9 cellular contexts compared by ENCODE assay signal in genomic region chr12:5988659-5989116, GRCh38. TPM values are rescaled to one million over a fixed set of nuclear protein-coding genes. Genes with fewer than 3 reads are reported as not detected.
DNase-seq lines count a peak whose midpoint lies in the region; ATAC-seq and TF ChIP-seq lines count a peak whose summit lies in the region.
"Had no signal": no experiment of that assay in that cellular context is flagged by ENCODE, and none has a peak within 500 bp of the region (broad histone marks: within the 10 kb centered on the region; RNA-seq: fewer than 3 reads in every experiment).

No MANE protein-coding gene starts in this region.

- intact Hi-C loops in right lobe of liver (cut with DNase I) = loop anchor here (5.0 to 10.0 kb wide), 2 partner anchors 46 to 49 kb away; no protein-coding TSS in a partner anchor

- no peaks in the 10 kb centered on the region for H3K36me3 ChIP-seq in right lobe of liver

- peaks cover 6% of the 10 kb centered on the region for H3K4me1 Mint-ChIP-seq in HFFc6 (ENCODE audit: low read depth)
- H3K4me1 Mint-ChIP-seq: activated naive CD4-positive, alpha-beta T cell treated with anti-CD3 and anti-CD28 coated beads, Interleukin-2, amount 50 U/mL, for 24 hours had no signal

- H3K4me3 ChIP-seq in right lobe of liver = no peak overlapping the region

- H3K27me3 ChIP-seq in right lobe of liver = no peaks in the 10 kb centered on the region

- 2% methylated on average over 9 of the region's 10 CpGs for WGBS in right lobe of liver (ENCODE audit: insufficient coverage, low coverage, low lambda C conversion rate, missing lambda C conversion rate)

- no peaks in the 10 kb centered on the region for H3K9me3 ChIP-seq in right lobe of liver

- H3K4me3 Mint-ChIP-seq in HFFc6 = no peak overlapping the region
- H3K4me3 Mint-ChIP-seq: activated naive CD4-positive, alpha-beta T cell treated with anti-CD3 and anti-CD28 coated beads, Interleukin-2, amount 50 U/mL, for 24 hours had no signal

- H3K9me3 Mint-ChIP-seq in HFFc6 = no peaks in the 10 kb centered on the region
- H3K9me3 Mint-ChIP-seq: activated naive CD4-positive, alpha-beta T cell treated with anti-CD3 and anti-CD28 coated beads, Interleukin-2, amount 50 U/mL, for 24 hours had no signal

- peak; percentile 79 for DNase-seq in DMS53 treated with DMSO at 0.1 percent for 48 hours (lab: John Stamatoyannopoulos, UW; ENCODE audit: unreplicated experiment)
- DNase-seq in HFFc6 = peak; percentile 62
- DNase-seq in NCI-H460 (ENCODE audit: extremely low read depth, low read depth) = peak; percentile 54
- DNase-seq in activated CD4-positive, alpha-beta T cell treated with anti-CD3 and anti-CD28 coated beads, Interleukin-2, amount 50 U/mL, for 24 hours (ENCODE audit: low read depth in 1 of 2, low spot score in 1 of 2) = peak; percentile 51 to 59
- peak; percentile 81 for DNase-seq in dermis blood vessel endothelial cell
- peak; percentile 84 to 87 (median 85) for DNase-seq in right lobe of liver
- peak; percentile 43 to 74 for DNase-seq in stimulated activated CD4-positive, alpha-beta T cell treated with anti-CD3 and anti-CD28 coated beads, Interleukin-4, amount 100 ng/mL, for 4 hours

- H3K27ac Mint-ChIP-seq in HFFc6 = no peak overlapping the region
- H3K27ac Mint-ChIP-seq: activated naive CD4-positive, alpha-beta T cell treated with anti-CD3 and anti-CD28 coated beads, Interleukin-2, amount 50 U/mL, for 24 hours had no signal

- peaks cover 8% of the 10 kb centered on the region for H3K27me3 Mint-ChIP-seq in HFFc6 (ENCODE audit: insufficient read depth)
- H3K27me3 Mint-ChIP-seq: activated naive CD4-positive, alpha-beta T cell treated with anti-CD3 and anti-CD28 coated beads, Interleukin-2, amount 50 U/mL, for 24 hours had no signal

- H3K27ac ChIP-seq in right lobe of liver = no peak overlapping the region

- ATAC-seq in right lobe of liver (peak; percentile 98 to 100 (median 98)), HG02759 (IDR thresholded peaks at IDR 0.05; ENCODE audit: unreplicated experiment) (no peak)

- TF ChIP-seq CTCF in HFFc6 (IDR thresholded peaks at IDR 0.05) (peak; percentile 97), right lobe of liver (IDR thresholded peaks at IDR 0.05) (peak; percentile 94 to 99 (median 98))

- TF ChIP-seq POLR2A in right lobe of liver (IDR thresholded peaks at IDR 0.05) = no peak

- no peaks in the 10 kb centered on the region for H3K36me3 Mint-ChIP-seq in HFFc6 (ENCODE audit: low read depth)
- H3K36me3 Mint-ChIP-seq: activated naive CD4-positive, alpha-beta T cell treated with anti-CD3 and anti-CD28 coated beads, Interleukin-2, amount 50 U/mL, for 24 hours had no signal

- H3K4me1 ChIP-seq in right lobe of liver = peaks cover 0 to 13% (median 2%) of the 10 kb centered on the region in 4 donors

RNA-seq across cellular contexts. Expression of gene ANO2, which starts 43.6 kb away (rescaled TPM):
- total RNA-seq in HFFc6 (2021; fragmentation: NEBNext Ultra II Directional; extraction: Animal tissue kit (Norgen Biotek cat#: 25700)) = under 1 TPM in 3 of 6 experiments, not detected in 3; 0.15 to 0.51 (median 0.25) TPM
- total RNA-seq in NCI-H460 (2014; rRNA removed; shearing (Covaris generic)) = not detected in 2 replicates
- polyA plus RNA-seq in NCI-H460 (2014; cell fraction: nucleus; rRNA removed) = not detected in 2 replicates
- 41.2 and 82.9 TPM in 2 replicates for total RNA-seq in dermis blood vessel endothelial cell
- under 1 TPM in 5 of 6 experiments, not detected in 1; 0.06 to 0.89 (median 0.32) TPM for total RNA-seq in right lobe of liver

Comparison
In these comparisons a context has a peak if more than half of its experiments do, and no peak if none do; other contexts are left out.
1. RNA of gene ANO2, which starts 43.6 kb away (total RNA-seq): 41.2 to 82.9 TPM in dermis blood vessel endothelial cell; 0.06 to 0.89 TPM in right lobe of liver, 0.15 to 0.51 TPM in HFFc6 and not detected in NCI-H460; every median in the first group is over 10 times any median in the second.
2. Peak in every context shown above with its lines, with median percentiles within 50 percentile points of each other: DNase-seq.